Comparison of ENCODE assay signal across 3 cellular contexts in the genomic region with DNA sequence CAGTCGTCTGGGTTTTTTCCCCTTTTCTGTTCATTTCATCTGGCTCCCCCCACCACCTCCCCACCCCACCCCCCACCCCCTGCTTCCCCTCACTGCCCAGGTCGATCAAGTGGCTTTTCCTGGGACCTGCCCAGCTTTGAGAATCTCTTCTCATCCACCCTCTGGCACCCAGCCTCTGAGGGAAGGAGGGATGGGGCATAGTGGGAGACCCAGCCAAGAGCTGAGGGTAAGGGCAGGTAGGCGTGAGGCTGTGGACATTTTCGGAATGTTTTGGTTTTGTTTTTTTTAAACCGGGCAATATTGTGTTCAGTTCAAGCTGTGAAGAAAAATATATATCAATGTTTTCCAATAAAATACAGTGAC.
TF ChIP-seq lines count a peak whose summit lies in the region.

No MANE protein-coding gene starts in this region.

TF ChIP-seq in SK-N-SH, 30 proteins besides CTCF, POLR2A, EP300 and RAD21:
- no peak for TF ChIP-seq GATA2 (CRISPR knock-in tag; IDR thresholded peaks at IDR 0.05)
- TF ChIP-seq MEF2A (IDR thresholded peaks at IDR 0.05; ENCODE audit: borderline replicate concordance, low read depth), result no peak
- TF ChIP-seq JUND (IDR thresholded peaks at IDR 0.05), result no peak
- no peak for TF ChIP-seq FOSL2 (IDR thresholded peaks at IDR 0.05; ENCODE audit: borderline replicate concordance, low read depth)
- TF ChIP-seq SMC3 (IDR thresholded peaks at IDR 0.05; ENCODE audit: low read depth, low read length), result no peak
- TF ChIP-seq, protein P1, sequence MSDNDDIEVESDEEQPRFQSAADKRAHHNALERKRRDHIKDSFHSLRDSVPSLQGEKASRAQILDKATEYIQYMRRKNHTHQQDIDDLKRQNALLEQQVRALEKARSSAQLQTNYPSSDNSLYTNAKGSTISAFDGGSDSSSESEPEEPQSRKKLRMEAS (IDR thresholded peaks at IDR 0.05; ENCODE audit: low read depth), result no peak
- TF ChIP-seq FOXM1 (IDR thresholded peaks at IDR 0.05; ENCODE audit: low read depth), result no peak
- no peak for TF ChIP-seq CHD2 (IDR thresholded peaks at IDR 0.05; ENCODE audit: low read length, partially characterized antibody)
- no peak for TF ChIP-seq GABPA (IDR thresholded peaks at IDR 0.05; ENCODE audit: low read depth)
- no peak for TF ChIP-seq NFIC (IDR thresholded peaks at IDR 0.05; ENCODE audit: borderline replicate concordance)
- TF ChIP-seq, protein P2, sequence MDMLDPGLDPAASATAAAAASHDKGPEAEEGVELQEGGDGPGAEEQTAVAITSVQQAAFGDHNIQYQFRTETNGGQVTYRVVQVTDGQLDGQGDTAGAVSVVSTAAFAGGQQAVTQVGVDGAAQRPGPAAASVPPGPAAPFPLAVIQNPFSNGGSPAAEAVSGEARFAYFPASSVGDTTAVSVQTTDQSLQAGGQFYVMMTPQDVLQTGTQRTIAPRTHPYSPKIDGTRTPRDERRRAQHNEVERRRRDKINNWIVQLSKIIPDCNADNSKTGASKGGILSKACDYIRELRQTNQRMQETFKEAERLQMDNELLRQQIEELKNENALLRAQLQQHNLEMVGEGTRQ (IDR thresholded peaks at IDR 0.05; ENCODE audit: borderline replicate concordance, low read depth, low read length), result no peak
- no peak for TF ChIP-seq MXI1 (IDR thresholded peaks at IDR 0.05; ENCODE audit: low read depth, low read length)
- TF ChIP-seq ELF1 (IDR thresholded peaks at IDR 0.05), result no peak
- TF ChIP-seq FOXJ3 (CRISPR knock-in tag; IDR thresholded peaks at IDR 0.05), result no peak
- no peak for TF ChIP-seq RXRA (IDR thresholded peaks at IDR 0.05; ENCODE audit: borderline replicate concordance, low read depth)
- no peak for TF ChIP-seq TCF12 (IDR thresholded peaks at IDR 0.05)
- no peak for TF ChIP-seq EZH2phosphoT487 (IDR thresholded peaks at IDR 0.05; ENCODE audit: borderline replicate concordance, low read depth)
- TF ChIP-seq, protein P3, sequence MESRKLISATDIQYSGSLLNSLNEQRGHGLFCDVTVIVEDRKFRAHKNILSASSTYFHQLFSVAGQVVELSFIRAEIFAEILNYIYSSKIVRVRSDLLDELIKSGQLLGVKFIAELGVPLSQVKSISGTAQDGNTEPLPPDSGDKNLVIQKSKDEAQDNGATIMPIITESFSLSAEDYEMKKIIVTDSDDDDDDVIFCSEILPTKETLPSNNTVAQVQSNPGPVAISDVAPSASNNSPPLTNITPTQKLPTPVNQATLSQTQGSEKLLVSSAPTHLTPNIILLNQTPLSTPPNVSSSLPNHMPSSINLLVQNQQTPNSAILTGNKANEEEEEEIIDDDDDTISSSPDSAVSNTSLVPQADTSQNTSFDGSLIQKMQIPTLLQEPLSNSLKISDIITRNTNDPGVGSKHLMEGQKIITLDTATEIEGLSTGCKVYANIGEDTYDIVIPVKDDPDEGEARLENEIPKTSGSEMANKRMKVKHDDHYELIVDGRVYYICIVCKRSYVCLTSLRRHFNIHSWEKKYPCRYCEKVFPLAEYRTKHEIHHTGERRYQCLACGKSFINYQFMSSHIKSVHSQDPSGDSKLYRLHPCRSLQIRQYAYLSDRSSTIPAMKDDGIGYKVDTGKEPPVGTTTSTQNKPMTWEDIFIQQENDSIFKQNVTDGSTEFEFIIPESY (IDR thresholded peaks at IDR 0.05; ENCODE audit: borderline replicate concordance, low read depth), result no peak

TF ChIP-seq in SK-N-SH treated with all-trans-retinoic acid at 6 μM for 48 hours, 23 proteins besides CTCF, POLR2A, EP300 and RAD21:
- TF ChIP-seq ZFP30 (CRISPR knock-in tag; IDR thresholded peaks at IDR 0.05) (no peak), ZNF70 (CRISPR knock-in tag; IDR thresholded peaks at IDR 0.05) (no peak), BACH2 (CRISPR knock-in tag; IDR thresholded peaks at IDR 0.05; ENCODE audit: borderline replicate concordance) (no peak), TOX (CRISPR knock-in tag; IDR thresholded peaks at IDR 0.05; ENCODE audit: borderline replicate concordance) (no peak), ZNF8 (CRISPR knock-in tag; IDR thresholded peaks at IDR 0.05) (no peak), PPARA (CRISPR knock-in tag; IDR thresholded peaks at IDR 0.05; ENCODE audit: borderline replicate concordance) (no peak), ARNTL (CRISPR knock-in tag; IDR thresholded peaks at IDR 0.05; ENCODE audit: borderline replicate concordance, low read depth) (no peak)
- TF ChIP-seq, protein P4, sequence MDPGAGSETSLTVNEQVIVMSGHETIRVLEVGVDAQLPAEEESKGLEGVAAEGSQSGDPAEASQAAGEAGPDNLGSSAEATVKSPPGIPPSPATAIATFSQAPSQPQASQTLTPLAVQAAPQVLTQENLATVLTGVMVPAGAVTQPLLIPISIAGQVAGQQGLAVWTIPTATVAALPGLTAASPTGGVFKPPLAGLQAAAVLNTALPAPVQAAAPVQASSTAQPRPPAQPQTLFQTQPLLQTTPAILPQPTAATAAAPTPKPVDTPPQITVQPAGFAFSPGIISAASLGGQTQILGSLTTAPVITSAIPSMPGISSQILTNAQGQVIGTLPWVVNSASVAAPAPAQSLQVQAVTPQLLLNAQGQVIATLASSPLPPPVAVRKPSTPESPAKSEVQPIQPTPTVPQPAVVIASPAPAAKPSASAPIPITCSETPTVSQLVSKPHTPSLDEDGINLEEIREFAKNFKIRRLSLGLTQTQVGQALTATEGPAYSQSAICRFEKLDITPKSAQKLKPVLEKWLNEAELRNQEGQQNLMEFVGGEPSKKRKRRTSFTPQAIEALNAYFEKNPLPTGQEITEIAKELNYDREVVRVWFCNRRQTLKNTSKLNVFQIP (CRISPR knock-in tag; IDR thresholded peaks at IDR 0.05; ENCODE audit: borderline replicate concordance, low read depth), result no peak

TF ChIP-seq in HepG2, 621 proteins besides CTCF, POLR2A, EP300 and RAD21:
- no peak for TF ChIP-seq ZNF350 (CRISPR knock-in tag; IDR thresholded peaks at IDR 0.05; ENCODE audit: borderline replicate concordance, low read depth)
- TF ChIP-seq ZNF670 (CRISPR knock-in tag; IDR thresholded peaks at IDR 0.05; ENCODE audit: borderline replicate concordance), result no peak
- TF ChIP-seq, protein P5, sequence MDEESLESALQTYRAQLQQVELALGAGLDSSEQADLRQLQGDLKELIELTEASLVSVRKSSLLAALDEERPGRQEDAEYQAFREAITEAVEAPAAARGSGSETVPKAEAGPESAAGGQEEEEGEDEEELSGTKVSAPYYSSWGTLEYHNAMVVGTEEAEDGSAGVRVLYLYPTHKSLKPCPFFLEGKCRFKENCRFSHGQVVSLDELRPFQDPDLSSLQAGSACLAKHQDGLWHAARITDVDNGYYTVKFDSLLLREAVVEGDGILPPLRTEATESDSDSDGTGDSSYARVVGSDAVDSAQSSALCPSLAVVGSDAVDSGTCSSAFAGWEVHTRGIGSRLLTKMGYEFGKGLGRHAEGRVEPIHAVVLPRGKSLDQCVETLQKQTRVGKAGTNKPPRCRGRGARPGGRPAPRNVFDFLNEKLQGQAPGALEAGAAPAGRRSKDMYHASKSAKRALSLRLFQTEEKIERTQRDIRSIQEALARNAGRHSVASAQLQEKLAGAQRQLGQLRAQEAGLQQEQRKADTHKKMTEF (CRISPR knock-in tag; IDR thresholded peaks at IDR 0.05), result no peak
- TF ChIP-seq, protein P6, sequence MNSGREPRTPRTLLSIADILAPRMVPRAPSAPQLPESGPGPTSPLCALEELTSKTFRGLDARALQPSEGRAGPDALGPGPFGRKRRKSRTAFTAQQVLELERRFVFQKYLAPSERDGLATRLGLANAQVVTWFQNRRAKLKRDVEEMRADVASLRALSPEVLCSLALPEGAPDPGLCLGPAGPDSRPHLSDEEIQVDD (CRISPR knock-in tag; IDR thresholded peaks at IDR 0.05; ENCODE audit: borderline replicate concordance), result no peak
- TF ChIP-seq CHD4 (IDR thresholded peaks at IDR 0.05; ENCODE audit: borderline replicate concordance, low read length), result no peak
- TF ChIP-seq FIP1L1 (IDR thresholded peaks at IDR 0.05; ENCODE audit: borderline replicate concordance, insufficient read depth, low read depth, low read length), result no peak
- TF ChIP-seq, protein P7, sequence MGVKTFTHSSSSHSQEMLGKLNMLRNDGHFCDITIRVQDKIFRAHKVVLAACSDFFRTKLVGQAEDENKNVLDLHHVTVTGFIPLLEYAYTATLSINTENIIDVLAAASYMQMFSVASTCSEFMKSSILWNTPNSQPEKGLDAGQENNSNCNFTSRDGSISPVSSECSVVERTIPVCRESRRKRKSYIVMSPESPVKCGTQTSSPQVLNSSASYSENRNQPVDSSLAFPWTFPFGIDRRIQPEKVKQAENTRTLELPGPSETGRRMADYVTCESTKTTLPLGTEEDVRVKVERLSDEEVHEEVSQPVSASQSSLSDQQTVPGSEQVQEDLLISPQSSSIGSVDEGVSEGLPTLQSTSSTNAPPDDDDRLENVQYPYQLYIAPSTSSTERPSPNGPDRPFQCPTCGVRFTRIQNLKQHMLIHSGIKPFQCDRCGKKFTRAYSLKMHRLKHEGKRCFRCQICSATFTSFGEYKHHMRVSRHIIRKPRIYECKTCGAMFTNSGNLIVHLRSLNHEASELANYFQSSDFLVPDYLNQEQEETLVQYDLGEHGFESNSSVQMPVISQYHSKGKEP (CRISPR knock-in tag; IDR thresholded peaks at IDR 0.05), result no peak
- TF ChIP-seq ZNF232 (CRISPR knock-in tag; IDR thresholded peaks at IDR 0.05; ENCODE audit: borderline replicate concordance), result no peak
- TF ChIP-seq ZNF562 (CRISPR knock-in tag; IDR thresholded peaks at IDR 0.05; ENCODE audit: borderline replicate concordance), result no peak
TF ChIP-seq in HepG2: peak in this region for 0.
